In the genomic region with DNA sequence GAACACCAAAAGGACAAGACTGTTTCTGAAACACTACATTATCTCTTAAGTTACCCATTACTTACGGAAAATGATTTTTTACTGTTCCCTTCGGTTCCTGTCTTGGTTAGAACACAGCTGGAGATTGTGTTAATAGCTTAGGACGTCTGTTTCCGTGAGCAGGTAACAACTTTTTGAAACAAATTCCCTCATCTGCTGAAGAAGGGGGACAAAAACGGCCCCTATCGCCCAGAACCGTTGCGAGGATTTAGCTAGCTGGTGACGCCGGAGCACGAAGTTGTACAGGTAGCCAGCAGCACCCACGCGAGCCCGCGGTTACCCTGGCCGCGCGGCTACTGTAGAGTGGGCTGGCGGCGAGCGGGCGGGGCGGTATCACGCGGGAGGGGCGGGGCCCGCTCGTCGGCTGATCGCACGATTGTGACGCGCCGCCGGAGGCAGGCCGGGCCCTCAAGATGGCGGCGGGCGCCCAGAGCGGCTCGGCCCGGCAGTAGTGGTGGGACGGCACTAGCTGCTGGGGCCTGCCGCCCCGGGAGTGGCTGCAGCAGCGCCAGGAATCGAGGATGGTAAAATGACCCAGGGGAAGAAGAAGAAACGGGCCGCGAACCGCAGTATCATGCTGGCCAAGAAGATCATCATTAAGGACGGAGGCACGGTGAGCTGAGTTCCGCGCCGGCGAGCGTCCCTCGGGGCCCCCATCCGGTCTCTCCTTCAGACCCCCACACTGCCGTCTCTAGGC, we compare ENCODE assay signal across 8 cellular contexts.
A peak's percentile ranks its signal among the peaks of the same experiment; 100 is the strongest.
DNase-seq lines count a peak whose midpoint lies in the region; FAIRE-seq and TF ChIP-seq lines count a peak whose summit lies in the region.

No MANE protein-coding gene starts in this region.

- H3K27ac ChIP-seq in neutrophil, result peak overlapping the region; percentile 94
- H3K27ac ChIP-seq in substantia nigra (ENCODE audit: low read depth, low read length, poor library complexity, severe bottlenecking), result peak overlapping the region; percentile 77

- H3K4me3 ChIP-seq in H7 (ENCODE audit: insufficient read depth, low read depth, low read length) (peak overlapping the region; percentile 98), neutrophil (ENCODE audit: low read depth in 1 of 2, low read length in 1 of 2) (peak overlapping the region; percentile 78 to 83)

- DNase-seq in G401 (ENCODE audit: low spot score) (peak; percentile 85), H7 (peak; percentile 92), LoVo (ENCODE audit: low spot score) (peak; percentile 89), SHP77 treated with DMSO at 0.1 percent for 48 hours (lab: John Stamatoyannopoulos, UW) (peak; percentile 50), frontal cortex (ENCODE audit: low spot score in 2 of 2) (peak; percentile 92), substantia nigra (lab: John Stamatoyannopoulos, UW) (peak; percentile 30 to 94 (median 83))
- peak; percentile 61 to 85 (median 74) for DNase-seq in activated naive CD4-positive, alpha-beta T cell (lab: John Stamatoyannopoulos, UW)

- H3K27me3 ChIP-seq in H7 (ENCODE audit: control insufficient read depth, insufficient read depth, low read length), result no peaks in the 10 kb centered on the region
- no peaks in the 10 kb centered on the region for H3K27me3 ChIP-seq in neutrophil

- no peaks in the 10 kb centered on the region for H3K9me3 ChIP-seq in neutrophil

- peaks cover 22 to 34% of the 10 kb centered on the region in 2 experiments for H3K4me1 ChIP-seq in neutrophil (ENCODE audit: control insufficient read depth in 1 of 2, insufficient read depth in 1 of 2, low read depth in 1 of 2, low read length in 1 of 2)

- in situ Hi-C loops in G401 (cut with HindIII; ENCODE audit: low sequenced_read_pairs), result no loop called here

- no peaks in the 10 kb centered on the region for H3K36me3 ChIP-seq in H7 (replicated peaks; ENCODE audit: control insufficient read depth, insufficient read depth, low read length)
- no peaks in the 10 kb centered on the region for H3K36me3 ChIP-seq in neutrophil

- no peak for TF ChIP-seq CTCF in neutrophil (IDR thresholded peaks at IDR 0.05)

- no peak for FAIRE-seq in frontal cortex (lab: Jason Lieb, UNC)

Comparison
In these comparisons a context has a peak if more than half of its experiments do, and no peak if none do; other contexts are left out.
1. Peak in every context shown above with its lines: DNase-seq, H3K4me3 ChIP-seq and H3K27ac ChIP-seq.